ENCODE assay signal across 13 cellular contexts in genomic region chr11:111528557-111528956, GRCh38. TPM values are rescaled to one million over a fixed set of nuclear protein-coding genes. Genes with fewer than 3 reads are reported as not detected.
DNase-seq lines count a peak whose midpoint lies in the region; ATAC-seq, FAIRE-seq and TF ChIP-seq lines count a peak whose summit lies in the region.
"Had no signal": no experiment of that assay in that cellular context is flagged by ENCODE, and none has a peak within 500 bp of the region (broad histone marks: within the 10 kb centered on the region; RNA-seq: fewer than 3 reads in every experiment).

No MANE protein-coding gene starts in this region.

- WGBS in mammary epithelial cell (ENCODE audit: low coverage, missing lambda C conversion rate) = 100% methylated on average over 1 of the region's 1 CpG

- H3K4me1 ChIP-seq in mammary epithelial cell (ENCODE audit: insufficient read depth, low read length) (peaks cover 64% of the 10 kb centered on the region), breast epithelium (no peaks in the 10 kb centered on the region)
- H3K4me1 ChIP-seq: right atrium auricular region had no signal

- no peak for TF ChIP-seq POLR2A in breast epithelium (IDR thresholded peaks at IDR 0.05)

- no peaks in the 10 kb centered on the region for H3K36me3 ChIP-seq in mammary epithelial cell (ENCODE audit: insufficient read depth, low read length)
- no peaks in the 10 kb centered on the region for H3K36me3 ChIP-seq in breast epithelium
- H3K36me3 ChIP-seq: right atrium auricular region had no signal

- peak; percentile 5 for FAIRE-seq in urothelium cell line (lab: Jason Lieb, UNC)
- FAIRE-seq: colon had no signal

- TF ChIP-seq CTCF in mammary epithelial cell (conservative IDR thresholded peaks at IDR 0.05 in 1 of 2, IDR thresholded peaks at IDR 0.05 in 1 of 2; ENCODE audit: extremely low read depth in 1 of 2, insufficient read depth in 1 of 2, low read depth in 1 of 2, low read length in 2 of 2) = peak in 1 of 2 donors; percentile 38
- TF ChIP-seq CTCF in breast epithelium (IDR thresholded peaks at IDR 0.05) = no peak
- peak; percentile 24 for TF ChIP-seq CTCF in astrocyte of the cerebellum (IDR thresholded peaks at IDR 0.05; ENCODE audit: low read depth, low read length, missing control alignments)

- in situ Hi-C loops in mammary epithelial cell (cut with MboI; ENCODE audit: low sequenced_read_pairs in 2 of 2) (no loop called here), astrocyte of the cerebellum (cut with HindIII; ENCODE audit: low sequenced_read_pairs) (no loop called here)

- no peak for ATAC-seq in HG02623 (IDR thresholded peaks at IDR 0.05; ENCODE audit: unreplicated experiment)
- ATAC-seq in activated T-helper 17 cell treated with anti-CD3 and anti-CD28 coated beads, Interleukin-2, amount 50 U/mL, for 72 hours (replicated peaks) = no peak

- no peaks in the 10 kb centered on the region for H3K79me2 ChIP-seq in mammary epithelial cell (ENCODE audit: insufficient read depth, low read length)

- dilution Hi-C loops in mammary epithelial cell (cut with HindIII; ENCODE audit: low sequenced_read_pairs) = no loop called here

- no peak overlapping the region for H3K4me3 ChIP-seq in mammary epithelial cell (replicated peaks in 1 of 3; ENCODE audit: insufficient read depth in 1 of 3, low read depth in 2 of 3, low read length in 3 of 3)
- H3K4me3 ChIP-seq in breast epithelium = no peak overlapping the region
- no peak overlapping the region for H3K4me3 ChIP-seq in astrocyte of the cerebellum (ENCODE audit: low read depth, low read length)
- H3K4me3 ChIP-seq: right atrium auricular region, SK-N-MC had no signal

- H3K4me1 Mint-ChIP-seq in activated T-helper 17 cell treated with anti-CD3 and anti-CD28 coated beads, Interleukin-2, amount 50 U/mL, for 72 hours = peaks cover 22% of the 10 kb centered on the region

- no peaks in the 10 kb centered on the region for H3K36me3 Mint-ChIP-seq in activated T-helper 17 cell treated with anti-CD3 and anti-CD28 coated beads, Interleukin-2, amount 50 U/mL, for 72 hours (ENCODE audit: low read depth)

- H3K9ac ChIP-seq in mammary epithelial cell (ENCODE audit: insufficient read depth, low read length) = no peak overlapping the region

- no TSS peak for BruUV-seq in mammary epithelial cell (replicated peaks; lab: Mats Ljungman, UMichigan)

- no peak overlapping the region for H3K4me2 ChIP-seq in mammary epithelial cell (ENCODE audit: insufficient read depth, low read depth, low read length)

- H4K20me1 ChIP-seq in mammary epithelial cell (ENCODE audit: insufficient read depth, low read length) = no peaks in the 10 kb centered on the region

- CTCF ChIA-PET in mammary epithelial cell (lab: Charles Lee; ENCODE audit: low non-redundant PET) = no interaction called here

- DNase-seq in mammary epithelial cell (no peak), breast epithelium (ENCODE audit: low spot score in 2 of 2) (no peak), NCI-H82 treated with DMSO at 0.1 percent for 48 hours (lab: John Stamatoyannopoulos, UW; ENCODE audit: unreplicated experiment) (peak; percentile 30), astrocyte of the cerebellum (ENCODE audit: low read depth) (no peak), urothelium cell line (ENCODE audit: low spot score) (no peak), NCI-H2029 (lab: John Stamatoyannopoulos, UW) (no peak)
- DNase-seq: COR-L47, head of caudate nucleus had no signal

- peaks cover 15% of the 10 kb centered on the region for H3K27me3 Mint-ChIP-seq in activated T-helper 17 cell treated with anti-CD3 and anti-CD28 coated beads, Interleukin-2, amount 50 U/mL, for 72 hours

- intact Hi-C loops in mammary epithelial cell (cut with micrococcal nuclease) (no loop called here), breast epithelium (cut with DNase I; ENCODE audit: low total_unique reads) (no loop called here)

- H3K27me3 ChIP-seq in mammary epithelial cell (ENCODE audit: insufficient read depth, low read length) (no peaks in the 10 kb centered on the region), breast epithelium (no peaks in the 10 kb centered on the region)
- H3K27me3 ChIP-seq: right atrium auricular region had no signal

- H3K9me3 ChIP-seq in mammary epithelial cell (replicated peaks; ENCODE audit: insufficient read depth, low read length) (no peaks in the 10 kb centered on the region), breast epithelium (no peaks in the 10 kb centered on the region)
- H3K9me3 ChIP-seq: right atrium auricular region had no signal

- no peak overlapping the region for H3K4me3 Mint-ChIP-seq in activated T-helper 17 cell treated with anti-CD3 and anti-CD28 coated beads, Interleukin-2, amount 50 U/mL, for 72 hours

- H3K27ac ChIP-seq in mammary epithelial cell (ENCODE audit: insufficient read depth, low read depth, low read length) (peak overlapping the region; percentile 30), breast epithelium (no peak overlapping the region)
- H3K27ac ChIP-seq: right atrium auricular region, SK-N-MC had no signal

- peak overlapping the region; percentile 28 for H2AFZ ChIP-seq in mammary epithelial cell (ENCODE audit: low read depth, low read length)

- H3K27ac Mint-ChIP-seq in activated T-helper 17 cell treated with anti-CD3 and anti-CD28 coated beads, Interleukin-2, amount 50 U/mL, for 72 hours = no peak overlapping the region

- H3K9me3 Mint-ChIP-seq in activated T-helper 17 cell treated with anti-CD3 and anti-CD28 coated beads, Interleukin-2, amount 50 U/mL, for 72 hours = no peaks in the 10 kb centered on the region

RNA-seq across cellular contexts. Expression of gene LAYN, which starts 12.0 kb away (rescaled TPM):
- total RNA-seq in mammary epithelial cell (10 to 100 TPM in 1 of 2 donors, under 1 TPM in 1; 0.56 to 16.5 TPM), breast epithelium (10 to 100 TPM in 2 of 3 donors, 1 to 10 TPM in 1; 2.1 to 21.3 (median 19.9) TPM)
- polyA plus RNA-seq in mammary epithelial cell = 6.0 TPM
- 15.6 TPM for polyA minus RNA-seq in mammary epithelial cell
- total RNA-seq in activated T-helper 17 cell treated with anti-CD3 and anti-CD28 coated beads, Interleukin-2, amount 50 U/mL, for 72 hours = 1 to 10 TPM; 1.1 to 1.4 TPM

RNA-seq across cellular contexts. Expression of gene HOATZ, which starts 14.0 kb away (rescaled TPM):
- total RNA-seq in mammary epithelial cell (not detected), breast epithelium (not detected)
- polyA plus RNA-seq in mammary epithelial cell = not detected
- polyA minus RNA-seq in mammary epithelial cell = not detected
- total RNA-seq in activated T-helper 17 cell treated with anti-CD3 and anti-CD28 coated beads, Interleukin-2, amount 50 U/mL, for 72 hours = not detected
- total RNA-seq: right atrium auricular region had no signal

RNA-seq across cellular contexts. Expression of gene BTG4, which starts 16.4 kb away (rescaled TPM):
- total RNA-seq in mammary epithelial cell (not detected), breast epithelium (not detected)
- polyA plus RNA-seq in mammary epithelial cell = 0.23 TPM
- polyA minus RNA-seq in mammary epithelial cell = not detected
- total RNA-seq in activated T-helper 17 cell treated with anti-CD3 and anti-CD28 coated beads, Interleukin-2, amount 50 U/mL, for 72 hours = not detected
- total RNA-seq: right atrium auricular region had no signal
